ENCODE assay signal across 15 cellular contexts in genomic region chr12:116186482-116187157, GRCh38.
DNase-seq lines count a peak whose midpoint lies in the region; ATAC-seq, FAIRE-seq and TF ChIP-seq lines count a peak whose summit lies in the region.
"Had no signal": no experiment of that assay in that cellular context is flagged by ENCODE, and none has a peak within 500 bp of the region (broad histone marks: within the 10 kb centered on the region; RNA-seq: fewer than 3 reads in every experiment).

No MANE protein-coding gene starts in this region.

- H3K9ac ChIP-seq in K562 (ENCODE audit: insufficient read depth in 1 of 2, low read depth in 2 of 2, low read length in 2 of 2) = peak overlapping the region in 1 of 2 experiments; percentile 20; a peak in 1 of 4 replicates
- H3K9ac ChIP-seq: parathyroid adenoma had no signal

- H3K9me3 ChIP-seq in K562 (replicated peaks; ENCODE audit: control insufficient read depth, insufficient read depth, low read depth, low read length) = no peaks in the 10 kb centered on the region
- no peaks in the 10 kb centered on the region for H3K9me3 ChIP-seq in naive thymus-derived CD4-positive, alpha-beta T cell (ENCODE audit: control insufficient read depth in 2 of 3, low read length in 3 of 3)

- peak overlapping the region; percentile 57; the same call in 2 of the 3 replicates for H3K27ac ChIP-seq in K562 (ENCODE audit: extremely low read depth, low read depth, low read length)
- no peak overlapping the region for H3K27ac ChIP-seq in naive thymus-derived CD4-positive, alpha-beta T cell (ENCODE audit: low read depth, low read length)
- H3K27ac ChIP-seq: parathyroid adenoma had no signal

- H3K4me3 ChIP-seq in K562 = no peak overlapping the region
- H3K4me3 ChIP-seq in naive thymus-derived CD4-positive, alpha-beta T cell (ENCODE audit: low read length) = no peak overlapping the region

- peak overlapping the region in 5 of 9 donors; percentile 6 to 21 (median 9) for H3K27ac Mint-ChIP-seq in naive thymus-derived CD4-positive, alpha-beta T cell

- no TSS peak for BruUV-seq in K562 (replicated peaks; lab: Mats Ljungman, UMichigan)

- POLR2A ChIA-PET in K562 (lab: Yijun Ruan, JAX) = interaction anchor here (0.9 to 2.7 kb wide), 4 partner anchors 8 to 13 kb away, joined by 3 to 8 read pairs (median 4); no protein-coding TSS in a partner anchor
- POLR2A ChIA-PET in naive thymus-derived CD4-positive, alpha-beta T cell (lab: Charles Lee) = interaction anchor here (0.6 to 0.9 kb wide), 2 partner anchors 19 to 49 kb away, joined by 3 to 5 read pairs; no protein-coding TSS in a partner anchor

- FAIRE-seq in GM12891 (lab: Jason Lieb, UNC) (peak; percentile 33), K562 (lab: Jason Lieb, UNC) (peak; percentile 11)

- peaks cover 7 to 31% of the 10 kb centered on the region in 2 experiments; a peak in 3 of 5 replicates for H3K4me1 ChIP-seq in K562 (replicated peaks in 1 of 2; ENCODE audit: control insufficient read depth in 2 of 2, insufficient read depth in 2 of 2, low read length in 2 of 2)
- H3K4me1 ChIP-seq in naive thymus-derived CD4-positive, alpha-beta T cell (ENCODE audit: control insufficient read depth in 2 of 2, insufficient read depth in 2 of 2, low read length in 2 of 2) = peaks cover 0 to 29% of the 10 kb centered on the region in 2 donors

- CTCF ChIA-PET in K562 (lab: Yijun Ruan, JAX; ENCODE audit: low intra/inter-chr PET ratio) = interaction anchor here (0.7 kb wide), 1 partner anchor 268 kb away, joined by 3 read pairs; no protein-coding TSS in a partner anchor
- CTCF ChIA-PET in naive thymus-derived CD4-positive, alpha-beta T cell (lab: Charles Lee) = no interaction called here

- H3K9me1 ChIP-seq in K562 (ENCODE audit: control insufficient read depth, insufficient read depth, low read length) = no peaks in the 10 kb centered on the region

- peaks cover 16% of the 10 kb centered on the region; the same call in 1 of the 2 replicates for H4K20me1 ChIP-seq in K562 (replicated peaks; ENCODE audit: control insufficient read depth, insufficient read depth, low read length)

- intact Hi-C loops in K562 (cut with micrococcal nuclease) = no loop called here
- intact Hi-C loops in naive thymus-derived CD4-positive, alpha-beta T cell (cut with micrococcal nuclease) = loop anchor here (1.0 to 2.0 kb wide), 3 partner anchors 9 to 14 kb away; no protein-coding TSS in a partner anchor

- no peaks in the 10 kb centered on the region for H3K27me3 ChIP-seq in K562 (ENCODE audit: control insufficient read depth in 2 of 2, insufficient read depth in 2 of 2, low read length in 2 of 2)
- no peaks in the 10 kb centered on the region for H3K27me3 ChIP-seq in naive thymus-derived CD4-positive, alpha-beta T cell (ENCODE audit: control insufficient read depth in 2 of 2, insufficient read depth in 2 of 2, low read length in 2 of 2)

- peaks cover 99% of the 10 kb centered on the region for H3K79me2 ChIP-seq in K562 (ENCODE audit: control insufficient read depth, insufficient read depth, low read length)

- no peak for TF ChIP-seq EP300 in K562 (IDR thresholded peaks at IDR 0.05; ENCODE audit: low read length)

- TF ChIP-seq RAD21 in K562 (CRISPR knock-in tag; conservative IDR thresholded peaks at IDR 0.05 in 1 of 2, IDR thresholded peaks at IDR 0.05 in 1 of 2) = no peak

- peak overlapping the region in 8 of 10 donors; percentile 0 to 49 (median 12) for H3K4me3 Mint-ChIP-seq in naive thymus-derived CD4-positive, alpha-beta T cell

- in situ Hi-C loops in K562 (cut with MboI) = no loop called here

- no peaks in the 10 kb centered on the region for H3K9me3 Mint-ChIP-seq in naive thymus-derived CD4-positive, alpha-beta T cell
- H3K9me3 Mint-ChIP-seq: CD4-positive, alpha-beta memory T cell had no signal

- H3K36me3 Mint-ChIP-seq in naive thymus-derived CD4-positive, alpha-beta T cell = peaks cover 0 to 6% (median 0%) of the 10 kb centered on the region in 5 donors

- H3K36me3 ChIP-seq in K562 (ENCODE audit: control insufficient read depth, insufficient read depth, low read length) = no peaks in the 10 kb centered on the region
- H3K36me3 ChIP-seq in naive thymus-derived CD4-positive, alpha-beta T cell (ENCODE audit: control insufficient read depth in 2 of 3, insufficient read depth in 3 of 3, low read length in 3 of 3) = no peaks in the 10 kb centered on the region

- no peak for TF ChIP-seq CTCF in K562 (IDR thresholded peaks at IDR 0.05 in 2 of 3, conservative IDR thresholded peaks at IDR 0.05 in 1 of 3; ENCODE audit: insufficient read depth in 2 of 3, low read depth in 1 of 3, low read length in 3 of 3)

- peak; percentile 56 for ATAC-seq in K562
- no peak for ATAC-seq in naive thymus-derived CD4-positive, alpha-beta T cell
- no peak for ATAC-seq in HG02588 (IDR thresholded peaks at IDR 0.05; ENCODE audit: unreplicated experiment)
- ATAC-seq in GM18868 (IDR thresholded peaks at IDR 0.05; ENCODE audit: unreplicated experiment) = no peak
- ATAC-seq: activated CD4-positive, CD25-positive, alpha-beta regulatory T cell treated with anti-CD3 and anti-CD28 coated beads, Interleukin-2, amount 50 U/mL, for 24 hours had no signal

- peaks cover 60 to 92% (median 86%) of the 10 kb centered on the region in 7 donors for H3K4me1 Mint-ChIP-seq in naive thymus-derived CD4-positive, alpha-beta T cell

- TF ChIP-seq POLR2A in GM12891 (IDR thresholded peaks at IDR 0.05; ENCODE audit: low read depth, low read length) = no peak
- TF ChIP-seq POLR2A in K562 (conservative IDR thresholded peaks at IDR 0.05) = no peak

- H3K4me2 ChIP-seq in K562 (ENCODE audit: insufficient read depth, low read length) = peak overlapping the region; percentile 29

- DNase-seq in AG20443 (ENCODE audit: low spot score) = peak; percentile 23
- DNase-seq in GM12891 (ENCODE audit: insufficient read length, low spot score) = no peak
- no peak for DNase-seq in K562 (ENCODE audit: extremely low read depth in 1 of 4, low spot score in 3 of 4)
- DNase-seq in naive thymus-derived CD4-positive, alpha-beta T cell = no peak
- DNase-seq in GM19238 (ENCODE audit: insufficient read length, low spot score) = no peak
- DNase-seq in DMS114 treated with DMSO at 0.1 percent for 48 hours (lab: John Stamatoyannopoulos, UW; ENCODE audit: unreplicated experiment) = no peak
- DNase-seq: activated gamma-delta T cell treated with Interleukin-2 at 50 U/mL for 16 hours; CD4-positive, alpha-beta memory T cell; cerebellar nuclear complex; NCI-H524; stimulated activated CD4-positive, alpha-beta T cell treated with anti-CD3 and anti-CD28 coated beads, Interleukin-2, amount 100 ng/mL, for 48 hours had no signal

- H3K27me3 Mint-ChIP-seq in naive thymus-derived CD4-positive, alpha-beta T cell = no peaks in the 10 kb centered on the region
- H3K27me3 Mint-ChIP-seq: CD4-positive, alpha-beta memory T cell had no signal

- H2AFZ ChIP-seq in K562 (ENCODE audit: low read depth, low read length) = no peak overlapping the region
- H2AFZ ChIP-seq: parathyroid adenoma had no signal

- whole genome bisulfite sequencing in K562 (ENCODE audit: insufficient coverage, low coverage, missing lambda C conversion rate) = 15% methylated on average over 3 of the region's 3 CpGs

TF ChIP-seq in GM12891, 5 proteins besides CTCF, POLR2A, EP300 and RAD21:
- no peak for TF ChIP-seq PAX5 (IDR thresholded peaks at IDR 0.05; ENCODE audit: insufficient read depth, low read length, severe bottlenecking)
- no peak for TF ChIP-seq POU2F2 (IDR thresholded peaks at IDR 0.05; ENCODE audit: low read depth, low read length)
- TF ChIP-seq POLR2AphosphoS5 (IDR thresholded peaks at IDR 0.05; ENCODE audit: low read depth, low read length) = no peak
- no peak for TF ChIP-seq SPI1 (IDR thresholded peaks at IDR 0.05; ENCODE audit: low read depth, low read length)
- no peak for TF ChIP-seq TAF1 (IDR thresholded peaks at IDR 0.05; ENCODE audit: low read depth, low read length)

TF ChIP-seq in K562, 482 proteins besides CTCF, POLR2A, EP300 and RAD21 (continues in another document):
- no peak for TF ChIP-seq EGR1 (conservative IDR thresholded peaks at IDR 0.05)
- no peak for TF ChIP-seq MYBL2 (IDR thresholded peaks at IDR 0.05; ENCODE audit: low read depth)
- TF ChIP-seq MYBL2 (CRISPR knock-in tag; IDR thresholded peaks at IDR 0.05; ENCODE audit: borderline replicate concordance) = no peak
- no peak for TF ChIP-seq ZBTB8A (IDR thresholded peaks at IDR 0.05; ENCODE audit: partially characterized antibody)
- TF ChIP-seq ZNF445 (CRISPR knock-in tag; IDR thresholded peaks at IDR 0.05; ENCODE audit: low read depth) = no peak
- TF ChIP-seq HMBOX1 (IDR thresholded peaks at IDR 0.05) = 0 out of 2 replicates have a peak, but pooled peaks have one; percentile 41
- no peak for TF ChIP-seq MLLT1 (IDR thresholded peaks at IDR 0.05)
- TF ChIP-seq NR2C2 (CRISPR knock-in tag; IDR thresholded peaks at IDR 0.05) = no peak
- peak; percentile 25; the same call in 1 of the 2 replicates for TF ChIP-seq NR2C2 (tag; IDR thresholded peaks at IDR 0.05)
- TF ChIP-seq FOXK2 (conservative IDR thresholded peaks at IDR 0.05 in 1 of 2, IDR thresholded peaks at IDR 0.05 in 1 of 2; ENCODE audit: low read depth in 2 of 2) = peak in 1 of 2 experiments; percentile 70; a peak in 2 of 4 replicates
- TF ChIP-seq POLR2AphosphoS5 (IDR thresholded peaks at IDR 0.05; ENCODE audit: control insufficient read depth, insufficient read depth, low read depth, low read length) = no peak
